Comparison of ENCODE assay signal across 10 cellular contexts in genomic region chr11:67563354-67564114, GRCh38. TPM values are rescaled to one million over a fixed set of nuclear protein-coding genes. Genes with fewer than 3 reads are reported as not detected.
DNase-seq lines count a peak whose midpoint lies in the region; ATAC-seq, FAIRE-seq and TF ChIP-seq lines count a peak whose summit lies in the region.
"Had no signal": no experiment of that assay in that cellular context is flagged by ENCODE, and none has a peak within 500 bp of the region (broad histone marks: within the 10 kb centered on the region; RNA-seq: fewer than 3 reads in every experiment).

No MANE protein-coding gene starts in this region.

- peak in 1 of 2 experiments; percentile 94 for DNase-seq in A549 (ENCODE audit: low read depth in 1 of 2, low spot score in 1 of 2)
- no peak for DNase-seq in coronary artery (ENCODE audit: low spot score)
- DNase-seq in NCI-H2227 treated with DMSO at 0.1 percent for 48 hours (lab: John Stamatoyannopoulos, UW), result no peak
- DNase-seq: AML-193 had no signal

- ATAC-seq in A549 (peak; percentile 80 to 82), GM19467 (IDR thresholded peaks at IDR 0.05; ENCODE audit: unreplicated experiment) (no peak), HG03521 (IDR thresholded peaks at IDR 0.05; ENCODE audit: unreplicated experiment) (no peak), GM18870 (IDR thresholded peaks at IDR 0.05; ENCODE audit: unreplicated experiment) (no peak)

- H3K4me1 ChIP-seq in A549 (peaks cover 32% of the 10 kb centered on the region), HUES64 (ENCODE audit: insufficient read depth, low read length) (peaks cover 11% of the 10 kb centered on the region), liver (ENCODE audit: control insufficient read depth in 4 of 4, insufficient read depth in 4 of 4, low read length in 3 of 4) (peaks cover 0 to 9% (median 6%) of the 10 kb centered on the region in 4 donors)

- TF ChIP-seq CTCF in A549 (IDR thresholded peaks at IDR 0.05) (no peak), coronary artery (IDR thresholded peaks at IDR 0.05) (no peak), liver (IDR thresholded peaks at IDR 0.05; ENCODE audit: low read depth, low read length, missing input control) (no peak)

- 18% methylated on average over 16 of the region's 16 CpGs for WGBS in A549 (ENCODE audit: missing lambda C conversion rate)
- WGBS in HUES64, result 89% methylated on average over 16 of the region's 16 CpGs
- WGBS in liver, result 45% methylated on average over 16 of the region's 16 CpGs

- TF ChIP-seq POLR2A in A549 (IDR thresholded peaks at IDR 0.05; ENCODE audit: low read length), result no peak

- TF ChIP-seq EP300 in A549 (IDR thresholded peaks at IDR 0.05), result 0 out of 5 replicates have a peak, but pooled peaks of 1 of the 2 experiments have one; percentile 24

- POLR2A ChIA-PET in A549 (lab: Yijun Ruan, JAX), result interaction anchor here (1.8 kb wide), 1 partner anchor 20 kb away, joined by 6 read pairs; the partner anchor contains the start of gene GSTP1

- peak overlapping the region; percentile 65 for H3K4me2 ChIP-seq in A549

- no peak for FAIRE-seq in A549 (lab: Jason Lieb, UNC)

- H3K27me3 ChIP-seq in HUES64 (ENCODE audit: insufficient read depth, low read length), result no peaks in the 10 kb centered on the region
- H3K27me3 ChIP-seq in liver (ENCODE audit: control insufficient read depth in 4 of 4, insufficient read depth in 4 of 4, low read length in 3 of 4), result no peaks in the 10 kb centered on the region

- no peak for TF ChIP-seq RAD21 in A549 (conservative IDR thresholded peaks at IDR 0.05 in 1 of 2, IDR thresholded peaks at IDR 0.05 in 1 of 2)
- TF ChIP-seq RAD21 in liver (IDR thresholded peaks at IDR 0.05), result no peak

- H3K36me3 ChIP-seq in HUES64 (ENCODE audit: insufficient read depth, low read length) (no peaks in the 10 kb centered on the region), liver (ENCODE audit: control insufficient read depth in 4 of 4, insufficient read depth in 3 of 4, low read depth in 1 of 4, low read length in 3 of 4) (no peaks in the 10 kb centered on the region)

- H3K9me3 ChIP-seq in A549 (no peaks in the 10 kb centered on the region), HUES64 (ENCODE audit: insufficient read depth, low read depth, low read length) (no peaks in the 10 kb centered on the region), liver (ENCODE audit: control insufficient read depth in 4 of 4, low read length in 3 of 4) (no peaks in the 10 kb centered on the region)

- CTCF ChIA-PET in A549 (lab: Yijun Ruan, JAX), result interaction anchor here (0.6 to 3.8 kb wide), 5 partner anchors 9 to 219 kb away, joined by 3 to 14 read pairs (median 5); partner anchors contain the start of gene GSTP1

- H3K27ac ChIP-seq in A549, result peak overlapping the region; percentile 77 to 90
- H3K27ac ChIP-seq in HUES64 (ENCODE audit: low read depth, low read length), result peak overlapping the region; percentile 9; the same call in 1 of the 2 replicates
- peak overlapping the region; percentile 32 to 37 for H3K27ac ChIP-seq in coronary artery
- peak overlapping the region; percentile 74 to 93 for H3K27ac ChIP-seq in liver (ENCODE audit: low read depth in 1 of 2, low read length in 2 of 2)
- H3K27ac ChIP-seq: SK-N-MC had no signal

- H3K4me3 ChIP-seq in A549 (no peak overlapping the region), HUES64 (ENCODE audit: low read length) (no peak overlapping the region), coronary artery (no peak overlapping the region), liver (ENCODE audit: low read depth in 1 of 3, low read length in 3 of 3) (no peak overlapping the region)
- H3K4me3 ChIP-seq: SK-N-MC had no signal

- 0 out of 2 replicates have a peak overlapping the region, but pooled peaks have one; percentile 24 for H3K9ac ChIP-seq in HUES64 (ENCODE audit: low read depth, low read length)
- no peak overlapping the region for H3K9ac ChIP-seq in liver (ENCODE audit: low read depth in 1 of 2, low read length in 2 of 2)

TF ChIP-seq in A549, 52 proteins besides CTCF, POLR2A, EP300 and RAD21 (continues in another document):
- TF ChIP-seq EHF (CRISPR knock-in tag; IDR thresholded peaks at IDR 0.05) (peak; percentile 99), RNF2 (IDR thresholded peaks at IDR 0.05; ENCODE audit: borderline replicate concordance, low read depth) (no peak), TFCP2L1 (CRISPR knock-in tag; IDR thresholded peaks at IDR 0.05) (peak; percentile 96), MYC (IDR thresholded peaks at IDR 0.05; ENCODE audit: borderline replicate concordance, low read length) (no peak), SMC3 (IDR thresholded peaks at IDR 0.05) (no peak), HOXB13 (CRISPR knock-in tag; IDR thresholded peaks at IDR 0.05; ENCODE audit: low read depth) (peak; percentile 100), PBX3 (IDR thresholded peaks at IDR 0.05) (no peak)

TF ChIP-seq in liver, 16 proteins besides CTCF, POLR2A, EP300 and RAD21 (continues in another document):
- TF ChIP-seq GABPA (IDR thresholded peaks at IDR 0.05 in 1 of 2, conservative IDR thresholded peaks at IDR 0.05 in 1 of 2), result no peak
- peak; percentile 49 for TF ChIP-seq SP1 (IDR thresholded peaks at IDR 0.05)
- TF ChIP-seq HNF4A (conservative IDR thresholded peaks at IDR 0.05), result peak; percentile 23 to 32
- no peak for TF ChIP-seq ZBTB33 (IDR thresholded peaks at IDR 0.05)
- TF ChIP-seq JUND (IDR thresholded peaks at IDR 0.05), result peak; percentile 71 to 84
- peak; percentile 64 for TF ChIP-seq YY1 (IDR thresholded peaks at IDR 0.05)
- TF ChIP-seq EGR1 (IDR thresholded peaks at IDR 0.05; ENCODE audit: low read depth in 2 of 2), result no peak
- TF ChIP-seq FOXA2 (IDR thresholded peaks at IDR 0.05), result no peak
- no peak for TF ChIP-seq MAX (IDR thresholded peaks at IDR 0.05)

RNA-seq across cellular contexts. Expression of gene GSTP1, which starts 20.1 kb away (rescaled TPM):
- polyA plus RNA-seq in A549 (2011; rRNA removed) (1,034 and 1,447 TPM in 2 replicates), A549 (2017; fragmentation: RNase III; extraction: RNeasy Plus Mini Kit Qiagen cat#74134 plus additional on column Dnase treatment) (971 to 1,024 TPM (median 991 TPM) in 3 replicates), liver (10 to 100 TPM; 35.1 to 54.5 TPM)
- 2,495 and 2,700 TPM in 2 replicates for polyA plus RNA-seq in A549 (2012; cell fraction: cytosol; rRNA removed)
- 1,960 and 2,470 TPM in 2 replicates for polyA plus RNA-seq in A549 (2012; cell fraction: nucleus; rRNA removed)
- polyA minus RNA-seq in A549 (2011; rRNA and poly(A)+ RNA removed), result 1,056 and 1,218 TPM in 2 replicates
- 955 TPM for polyA plus RNA-seq in HUES64 (2013, experiment 1 of 2)
- polyA plus RNA-seq in HUES64 (2013, experiment 2 of 2), result 967 TPM
- 100 to 1,000 TPM in 1 of 2 donors, 10 to 100 TPM in 1; 25.6 to 228 TPM for total RNA-seq in liver

RNA-seq across cellular contexts. Expression of gene CABP2, which starts 40.3 kb away (rescaled TPM):
- polyA plus RNA-seq in A549 (2011; rRNA removed) (not detected in 2 replicates), A549 (2017; fragmentation: RNase III; extraction: RNeasy Plus Mini Kit Qiagen cat#74134 plus additional on column Dnase treatment) (not detected in 3 replicates), liver (not detected)
- polyA plus RNA-seq in A549 (2012; cell fraction: cytosol; rRNA removed), result not detected in 2 replicates
- polyA plus RNA-seq in A549 (2012; cell fraction: nucleus; rRNA removed), result not detected in 2 replicates
- not detected in 2 replicates for polyA minus RNA-seq in A549 (2011; rRNA and poly(A)+ RNA removed)
- not detected for polyA plus RNA-seq in HUES64 (2013, experiment 1 of 2)
- not detected for polyA plus RNA-seq in HUES64 (2013, experiment 2 of 2)
- total RNA-seq in liver, result not detected

RNA-seq across cellular contexts. Expression of gene NDUFV1, which starts 43.2 kb away (rescaled TPM):
- polyA plus RNA-seq in A549 (2011; rRNA removed) (78.8 and 95.1 TPM in 2 replicates), A549 (2017; fragmentation: RNase III; extraction: RNeasy Plus Mini Kit Qiagen cat#74134 plus additional on column Dnase treatment) (163 to 176 TPM (median 164 TPM) in 3 replicates), liver (100 to 1,000 TPM; 163 to 172 TPM)
- polyA plus RNA-seq in A549 (2012; cell fraction: cytosol; rRNA removed), result 221 and 240 TPM in 2 replicates
- polyA plus RNA-seq in A549 (2012; cell fraction: nucleus; rRNA removed), result 604 and 688 TPM in 2 replicates
- 65.6 and 104 TPM in 2 replicates for polyA minus RNA-seq in A549 (2011; rRNA and poly(A)+ RNA removed)
- polyA plus RNA-seq in HUES64 (2013, experiment 1 of 2), result 76.7 TPM
- 75.6 TPM for polyA plus RNA-seq in HUES64 (2013, experiment 2 of 2)
- 100 to 1,000 TPM in 1 of 2 donors, 10 to 100 TPM in 1; 83.6 to 162 TPM for total RNA-seq in liver

RNA-seq across cellular contexts. Expression of gene CDK2AP2, which starts 55.6 kb away (rescaled TPM):
- polyA plus RNA-seq in A549 (2011; rRNA removed) (36.6 and 38.7 TPM in 2 replicates), A549 (2017; fragmentation: RNase III; extraction: RNeasy Plus Mini Kit Qiagen cat#74134 plus additional on column Dnase treatment) (47.8 to 53.1 TPM (median 51.3 TPM) in 3 replicates), liver (100 to 1,000 TPM in 1 of 2 donors, 10 to 100 TPM in 1; 80.7 to 126 TPM)
- polyA plus RNA-seq in A549 (2012; cell fraction: cytosol; rRNA removed), result 109 and 128 TPM in 2 replicates
- 112 and 113 TPM in 2 replicates for polyA plus RNA-seq in A549 (2012; cell fraction: nucleus; rRNA removed)
- polyA minus RNA-seq in A549 (2011; rRNA and poly(A)+ RNA removed), result 50.8 and 61.9 TPM in 2 replicates
- polyA plus RNA-seq in HUES64 (2013, experiment 1 of 2), result 36.9 TPM
- polyA plus RNA-seq in HUES64 (2013, experiment 2 of 2), result 40.3 TPM
- total RNA-seq in liver, result 10 to 100 TPM; 14.1 to 32.5 TPM

RNA-seq across cellular contexts. Expression of gene PITPNM1, which starts 58.4 kb away (rescaled TPM):
- 13.0 and 14.2 TPM in 2 replicates for polyA plus RNA-seq in A549 (2011; rRNA removed)
- polyA plus RNA-seq in A549 (2012; cell fraction: cytosol; rRNA removed), result 33.7 and 52.0 TPM in 2 replicates
- 128 and 212 TPM in 2 replicates for polyA plus RNA-seq in A549 (2012; cell fraction: nucleus; rRNA removed)
- polyA plus RNA-seq in A549 (2017; fragmentation: RNase III; extraction: RNeasy Plus Mini Kit Qiagen cat#74134 plus additional on column Dnase treatment), result 32.6 to 42.0 TPM (median 36.4 TPM) in 3 replicates
- polyA minus RNA-seq in A549 (2011; rRNA and poly(A)+ RNA removed), result 19.4 and 20.1 TPM in 2 replicates
- 20.1 TPM for polyA plus RNA-seq in HUES64 (2013, experiment 1 of 2)
- polyA plus RNA-seq in HUES64 (2013, experiment 2 of 2), result 24.5 TPM
- 1 to 10 TPM; 3.2 to 6.9 TPM for total RNA-seq in liver
- polyA plus RNA-seq in liver, result 1 to 10 TPM; 1.3 to 9.3 TPM

Comparison
In these comparisons a context has a peak if more than half of its experiments do, and no peak if none do; other contexts are left out.
1. ATAC-seq: peak in A549 (2 of 2); none in GM19467 (single experiment), HG03521 (single experiment) and GM18870 (single experiment).
2. H3K27ac ChIP-seq: peak in every context shown above with its lines; median percentile 84 in A549; 84 in liver; 34 in coronary artery; 9 in HUES64.
3. RNA of gene GSTP1, which starts 20.1 kb away (polyA plus RNA-seq): 971 to 2,700 TPM in A549; 35.1 to 54.5 TPM in liver; every median in the first group is over 10 times any median in the second.